ENCODE assay signal across 14 cellular contexts in genomic region chr1:19488136-19488535, GRCh38. TPM values are rescaled to one million over a fixed set of nuclear protein-coding genes. Genes with fewer than 3 reads are reported as not detected.
A peak's percentile ranks its signal among the peaks of the same experiment; 100 is the strongest.
DNase-seq lines count a peak whose midpoint lies in the region; ATAC-seq and TF ChIP-seq lines count a peak whose summit lies in the region.
"Had no signal": no experiment of that assay in that cellular context is flagged by ENCODE, and none has a peak within 500 bp of the region (broad histone marks: within the 10 kb centered on the region; RNA-seq: fewer than 3 reads in every experiment).

No MANE protein-coding gene starts in this region.

- peak overlapping the region; percentile 92 to 96 for H3K27ac ChIP-seq in right atrium auricular region
- H3K27ac ChIP-seq: hepatocyte, PC-9 had no signal

- peaks cover 0 to 37% of the 10 kb centered on the region in 2 donors for H3K4me1 ChIP-seq in right atrium auricular region
- H3K4me1 ChIP-seq: BE2C had no signal

- H3K4me3 ChIP-seq in right atrium auricular region = no peak overlapping the region
- H3K4me3 ChIP-seq: body of pancreas, hepatocyte, PC-9 had no signal

- TF ChIP-seq CTCF in right atrium auricular region (IDR thresholded peaks at IDR 0.05) = no peak
- TF ChIP-seq CTCF in type B pancreatic cell (conservative IDR thresholded peaks at IDR 0.05) = no peak

- H3K27me3 Mint-ChIP-seq in T-helper 17 cell (no peaks in the 10 kb centered on the region), immature natural killer cell (ENCODE audit: low read depth in 3 of 3) (peaks cover 3 to 15% (median 9%) of the 10 kb centered on the region in 3 donors), type B pancreatic cell (no peaks in the 10 kb centered on the region)

- H3K4me3 Mint-ChIP-seq in T-helper 17 cell = no peak overlapping the region
- peak overlapping the region in 1 of 5 donors; percentile 4 for H3K4me3 Mint-ChIP-seq in immature natural killer cell
- no peak overlapping the region for H3K4me3 Mint-ChIP-seq in type B pancreatic cell

- H3K36me3 ChIP-seq in right atrium auricular region = peaks cover 3% of the 10 kb centered on the region
- H3K36me3 ChIP-seq: BE2C had no signal

- intact Hi-C loops in cardiac septum (cut with DNase I) = loop anchor here (5.0 to 10.0 kb wide), 2 partner anchors 107 to 164 kb away; a partner anchor contains a TSS

- H3K27ac Mint-ChIP-seq in T-helper 17 cell = peak overlapping the region; percentile 91
- peak overlapping the region; percentile 17 to 87 (median 74) for H3K27ac Mint-ChIP-seq in immature natural killer cell
- peak overlapping the region; percentile 42 for H3K27ac Mint-ChIP-seq in type B pancreatic cell

- ATAC-seq in T-helper 17 cell = no peak
- ATAC-seq: body of pancreas had no signal

- no peaks in the 10 kb centered on the region for H3K27me3 ChIP-seq in right atrium auricular region
- H3K27me3 ChIP-seq: BE2C, body of pancreas, hepatocyte had no signal

- H3K4me1 Mint-ChIP-seq in T-helper 17 cell (peaks cover 50% of the 10 kb centered on the region), immature natural killer cell (peaks cover 43 to 46% of the 10 kb centered on the region in 2 donors), type B pancreatic cell (ENCODE audit: unreplicated experiment) (peaks cover 17% of the 10 kb centered on the region)

- H3K9me3 Mint-ChIP-seq in immature natural killer cell = no peaks in the 10 kb centered on the region
- H3K9me3 Mint-ChIP-seq in type B pancreatic cell = no peaks in the 10 kb centered on the region

- H3K36me3 Mint-ChIP-seq in T-helper 17 cell (ENCODE audit: low read depth) = peaks cover under 1% of the 10 kb centered on the region
- H3K36me3 Mint-ChIP-seq in immature natural killer cell = peaks cover 0 to 11% (median 0%) of the 10 kb centered on the region in 3 donors
- peaks cover 6% of the 10 kb centered on the region for H3K36me3 Mint-ChIP-seq in type B pancreatic cell

- DNase-seq in right atrium auricular region (ENCODE audit: low spot score) (no peak), cardiac septum (ENCODE audit: low spot score) (no peak), T-helper 17 cell (no peak), immature natural killer cell (no peak), type B pancreatic cell (ENCODE audit: extremely low spot score, unreplicated experiment) (no peak), OCI-M2 (lab: John Stamatoyannopoulos, UW; ENCODE audit: unreplicated experiment) (no peak), epidermal melanocyte (ENCODE audit: insufficient read length, low spot score) (no peak), DMS153 treated with DMSO at 0.1 percent for 48 hours (lab: John Stamatoyannopoulos, UW; ENCODE audit: unreplicated experiment) (no peak)
- DNase-seq: BE2C, body of pancreas, NCI-H1048, occipital lobe, PC-9 had no signal

- no peaks in the 10 kb centered on the region for H3K9me3 ChIP-seq in right atrium auricular region
- no peaks in the 10 kb centered on the region for H3K9me3 ChIP-seq in T-helper 17 cell (ENCODE audit: control insufficient read depth, low read length, poor library complexity, severe bottlenecking)
- H3K9me3 ChIP-seq: BE2C, body of pancreas had no signal

RNA-seq across cellular contexts. Expression of gene CAPZB, which starts 2.8 kb away (rescaled TPM):
- total RNA-seq in right atrium auricular region (100 to 1,000 TPM in 1 of 2 donors, 10 to 100 TPM in 1; 87.8 to 122 TPM), cardiac septum (213 TPM), T-helper 17 cell (100 to 1,000 TPM; 320 to 330 TPM), type B pancreatic cell (ENCODE audit: low replicate concordance) (264 and 286 TPM in 2 replicates)
- polyA plus RNA-seq in immature natural killer cell = 100 to 1,000 TPM; 447 to 644 (median 455) TPM
